Comparison of ENCODE assay signal across 18 cellular contexts in the genomic region with DNA sequence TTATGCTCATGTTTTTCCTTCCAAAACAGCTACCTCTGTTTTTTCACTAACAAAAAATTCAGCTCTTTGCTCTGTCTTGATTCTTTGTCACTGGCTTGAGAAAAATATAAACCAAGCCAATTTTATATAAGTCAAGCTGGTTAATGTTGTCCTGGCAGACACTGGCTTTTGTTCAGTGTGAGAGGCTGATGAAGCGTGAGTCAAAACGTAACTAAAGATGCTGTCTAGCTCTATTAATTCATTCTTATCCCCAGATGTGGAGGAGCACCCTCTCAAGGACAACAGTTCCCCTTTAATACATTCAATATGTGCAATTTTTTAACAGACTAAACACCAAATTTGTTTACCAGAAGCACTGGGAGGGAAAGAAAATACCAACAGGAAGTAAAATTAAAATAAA. TPM values are rescaled to one million over a fixed set of nuclear protein-coding genes. Genes with fewer than 3 reads are reported as not detected.
DNase-seq lines count a peak whose midpoint lies in the region; ATAC-seq and TF ChIP-seq lines count a peak whose summit lies in the region.
"Had no signal": no experiment of that assay in that cellular context is flagged by ENCODE, and none has a peak within 500 bp of the region (broad histone marks: within the 10 kb centered on the region; RNA-seq: fewer than 3 reads in every experiment).

No MANE protein-coding gene starts in this region.

- TF ChIP-seq EP300 in tibial nerve (IDR thresholded peaks at IDR 0.05): no peak

- CTCF ChIA-PET in PC-3 (lab: Charles Lee): no interaction called here
- CTCF ChIA-PET in activated CD4-positive, alpha-beta T cell treated with anti-CD3 and anti-CD28 coated beads, Interleukin-2, amount 10 ng/mL, durations not matched to agents 7 days and 5 days (lab: Charles Lee): no interaction called here

- H3K4me1 Mint-ChIP-seq in activated CD4-positive, alpha-beta T cell treated with anti-CD3 and anti-CD28 coated beads, Interleukin-2, amount 10 ng/mL, durations not matched to agents 7 days and 5 days: no peaks in the 10 kb centered on the region

- H3K4me3 Mint-ChIP-seq in activated CD4-positive, alpha-beta T cell treated with anti-CD3 and anti-CD28 coated beads, Interleukin-2, amount 10 ng/mL, durations not matched to agents 7 days and 5 days: no peak overlapping the region
- H3K4me3 Mint-ChIP-seq: CD8-positive, alpha-beta T cell had no signal

- H3K27me3 Mint-ChIP-seq in activated CD4-positive, alpha-beta T cell treated with anti-CD3 and anti-CD28 coated beads, Interleukin-2, amount 10 ng/mL, durations not matched to agents 7 days and 5 days: no peaks in the 10 kb centered on the region

- no peak for TF ChIP-seq POLR2A in tibial nerve (IDR thresholded peaks at IDR 0.05)

- H3K4me3 ChIP-seq in PC-3 (ENCODE audit: low read length): no peak overlapping the region
- H3K4me3 ChIP-seq in muscle layer of duodenum (ENCODE audit: low read depth in 1 of 2, low read length in 2 of 2): no peak overlapping the region
- no peak overlapping the region for H3K4me3 ChIP-seq in tibial nerve
- H3K4me3 ChIP-seq: GM23248, MG63 had no signal

- DNase-seq in PC-3: no peak
- DNase-seq in fibroblast of gingiva (ENCODE audit: low read depth): peak; percentile 35
- no peak for DNase-seq in tibial nerve (ENCODE audit: low spot score in 2 of 2)
- DNase-seq in activated CD4-positive, alpha-beta T cell treated with anti-CD3 and anti-CD28 coated beads, Interleukin-2, amount 10 ng/mL, durations not matched to agents 7 days and 5 days: no peak
- DNase-seq in EL: no peak
- DNase-seq: CD8-positive, alpha-beta T cell; GM23248; MG63; NCI-H1105; NCI-H187; NCI-H2171 treated with DMSO at 0.1 percent for 48 hours; NCI-H774; SIG-M5 had no signal

- no peaks in the 10 kb centered on the region for H3F3A ChIP-seq in PC-3 (ENCODE audit: low read length, unreplicated experiment)

- no peaks in the 10 kb centered on the region for H4K20me1 ChIP-seq in PC-3 (ENCODE audit: low read length)

- intact Hi-C loops in PC-3 (cut with micrococcal nuclease): no loop called here

- H3K9me3 Mint-ChIP-seq in activated CD4-positive, alpha-beta T cell treated with anti-CD3 and anti-CD28 coated beads, Interleukin-2, amount 10 ng/mL, durations not matched to agents 7 days and 5 days: no peaks in the 10 kb centered on the region
- H3K9me3 Mint-ChIP-seq: CD8-positive, alpha-beta T cell had no signal

- no peaks in the 10 kb centered on the region for H3K9me2 ChIP-seq in PC-3 (replicated peaks; ENCODE audit: low read length)

- H3K9me3 ChIP-seq in PC-3 (ENCODE audit: low read length) (no peaks in the 10 kb centered on the region), muscle layer of duodenum (ENCODE audit: control insufficient read depth in 1 of 2, low read length in 2 of 2) (no peaks in the 10 kb centered on the region), tibial nerve (no peaks in the 10 kb centered on the region)
- H3K9me3 ChIP-seq: MG63 had no signal

- H3K36me3 ChIP-seq in PC-3 (ENCODE audit: low read depth, low read length) (no peaks in the 10 kb centered on the region), muscle layer of duodenum (ENCODE audit: control insufficient read depth in 1 of 2, insufficient read depth in 2 of 2, low read length in 2 of 2) (no peaks in the 10 kb centered on the region), tibial nerve (no peaks in the 10 kb centered on the region)
- H3K36me3 ChIP-seq: MG63 had no signal

- ATAC-seq in PC-3 (0 out of 2 replicates have a peak, but pooled peaks have one; percentile 11), HG03439 (IDR thresholded peaks at IDR 0.05; ENCODE audit: unreplicated experiment) (no peak)
- ATAC-seq: CD8-positive, alpha-beta T cell had no signal

- no peak overlapping the region for H2AFZ ChIP-seq in PC-3 (ENCODE audit: low read length)
- H2AFZ ChIP-seq: GM23248 had no signal

- H3K79me2 ChIP-seq in PC-3 (ENCODE audit: low read length): no peaks in the 10 kb centered on the region

- 53 to 58% methylated on average over 2 of the region's 2 CpGs for WGBS in tibial nerve, 2 donors

- BruUV-seq in PC-3 (replicated peaks; lab: Mats Ljungman, UMichigan): no TSS peak

- H3K4me1 ChIP-seq in PC-3 (ENCODE audit: insufficient read depth, low read length) (no peaks in the 10 kb centered on the region), muscle layer of duodenum (ENCODE audit: control insufficient read depth in 1 of 2, insufficient read depth in 2 of 2, low read length in 2 of 2) (peaks cover 0 to 9% of the 10 kb centered on the region in 2 donors), tibial nerve (peaks cover 0 to 38% (median 9%) of the 10 kb centered on the region in 4 donors)

- H3K4me2 ChIP-seq in PC-3 (ENCODE audit: low read length): no peak overlapping the region
- H3K4me2 ChIP-seq: KMS-11 had no signal

- no peak overlapping the region for H3K9ac ChIP-seq in PC-3 (ENCODE audit: low read length)
- H3K9ac ChIP-seq: GM23248, KMS-11 had no signal

- H3K27me3 ChIP-seq in PC-3 (ENCODE audit: low read length): no peaks in the 10 kb centered on the region
- no peaks in the 10 kb centered on the region for H3K27me3 ChIP-seq in muscle layer of duodenum (ENCODE audit: low read depth, low read length)
- no peaks in the 10 kb centered on the region for H3K27me3 ChIP-seq in tibial nerve
- H3K27me3 ChIP-seq: MG63 had no signal

- no peak overlapping the region for H3K27ac Mint-ChIP-seq in activated CD4-positive, alpha-beta T cell treated with anti-CD3 and anti-CD28 coated beads, Interleukin-2, amount 10 ng/mL, durations not matched to agents 7 days and 5 days
- H3K27ac Mint-ChIP-seq: CD8-positive, alpha-beta T cell had no signal

- H3K27ac ChIP-seq in PC-3 (ENCODE audit: low read length) (no peak overlapping the region), muscle layer of duodenum (ENCODE audit: low read length) (peak overlapping the region; percentile 6), tibial nerve (peak overlapping the region in 3 of 4 donors; percentile 4 to 78 (median 71))
- H3K27ac ChIP-seq: GM23248, KMS-11 had no signal

- TF ChIP-seq CTCF in PC-3 (conservative IDR thresholded peaks at IDR 0.05; ENCODE audit: low read depth, low read length) (no peak), tibial nerve (IDR thresholded peaks at IDR 0.05) (no peak)

- POLR2A ChIA-PET in PC-3 (lab: Charles Lee; ENCODE audit: unreplicated experiment): no interaction called here
- POLR2A ChIA-PET in activated CD4-positive, alpha-beta T cell treated with anti-CD3 and anti-CD28 coated beads, Interleukin-2, amount 10 ng/mL, durations not matched to agents 7 days and 5 days (lab: Charles Lee): no interaction called here

- no peaks in the 10 kb centered on the region for H3K36me3 Mint-ChIP-seq in activated CD4-positive, alpha-beta T cell treated with anti-CD3 and anti-CD28 coated beads, Interleukin-2, amount 10 ng/mL, durations not matched to agents 7 days and 5 days (ENCODE audit: low read depth)
- H3K36me3 Mint-ChIP-seq: CD8-positive, alpha-beta T cell had no signal

RNA-seq across cellular contexts. Expression of a gene that starts 15.8 kb away (rescaled TPM):
- 1.3 TPM in 1 of 2 replicates, not detected in the other for total RNA-seq in PC-3 (2014; rRNA removed)
- 10 to 100 TPM; 23.1 to 80.6 (median 39.9) TPM for total RNA-seq in tibial nerve
- total RNA-seq in activated CD4-positive, alpha-beta T cell treated with anti-CD3 and anti-CD28 coated beads, Interleukin-2, amount 10 ng/mL, durations not matched to agents 7 days and 5 days: not detected
- total RNA-seq: CD8-positive, alpha-beta T cell; Daoy; GM23248; RPMI7951 had no signal

Comparison
In these comparisons a context has a peak if more than half of its experiments do, and no peak if none do; other contexts are left out.
1. RNA of a gene that starts 15.8 kb away (total RNA-seq): 23.1 to 80.6 TPM in tibial nerve; 1.3 TPM in PC-3 and not detected in activated CD4-positive, alpha-beta T cell treated with anti-CD3 and anti-CD28 coated beads, Interleukin-2, amount 10 ng/mL, durations not matched to agents 7 days and 5 days; every median in the first group is over 10 times any median in the second.